11 cellular contexts compared by ENCODE assay signal in the genomic region with DNA sequence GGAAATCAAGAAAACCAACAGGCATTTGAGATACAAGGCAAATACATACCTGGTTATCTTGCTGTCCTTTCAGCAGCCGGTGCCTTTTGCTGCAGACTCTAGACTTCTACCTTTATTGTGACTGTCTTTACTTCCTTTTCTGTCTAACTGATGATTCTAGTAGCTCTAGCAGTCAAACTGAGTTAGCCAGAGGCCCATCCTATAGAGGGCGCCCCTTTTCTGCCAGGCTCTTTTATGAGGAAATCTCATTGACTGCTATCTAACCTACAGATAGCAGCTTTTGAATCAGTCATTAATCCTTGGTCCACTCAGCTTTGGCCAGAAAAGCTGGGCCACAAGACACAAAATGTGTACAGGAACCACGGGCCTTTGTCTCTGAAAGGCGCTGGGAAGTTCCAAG.
A peak's percentile ranks its signal among the peaks of the same experiment; 100 is the strongest.
DNase-seq lines count a peak whose midpoint lies in the region; TF ChIP-seq lines count a peak whose summit lies in the region.
"Had no signal": no experiment of that assay in that cellular context is flagged by ENCODE, and none has a peak within 500 bp of the region (broad histone marks: within the 10 kb centered on the region; RNA-seq: fewer than 3 reads in every experiment).

No MANE protein-coding gene starts in this region.

- no peak overlapping the region for H4K5ac ChIP-seq in H9 (ENCODE audit: insufficient read length, low read depth, low read length)

- no peak overlapping the region for H2AK5ac ChIP-seq in H9 (ENCODE audit: insufficient read length, low read length)

- POLR2A ChIA-PET in BJ (lab: Charles Lee): no interaction called here
- POLR2A ChIA-PET in PC-9 (lab: Charles Lee; ENCODE audit: unreplicated experiment): interaction anchor here (0.6 kb wide), 1 partner anchor 87 kb away, joined by 6 read pairs; no protein-coding TSS in a partner anchor

- H3K79me1 ChIP-seq in H9 (ENCODE audit: insufficient read depth, low read depth, low read length, poor library complexity, severe bottlenecking): no peaks in the 10 kb centered on the region

- H3K9me2 ChIP-seq in PC-9 (ENCODE audit: insufficient read depth): no peaks in the 10 kb centered on the region

- DNase-seq in BJ (ENCODE audit: low read depth) (no peak), H9 (no peak), PC-9 (no peak), fibroblast of pulmonary artery (ENCODE audit: low read depth) (no peak), tibial nerve (ENCODE audit: low spot score in 2 of 2) (no peak), GDM1 (lab: John Stamatoyannopoulos, UW) (no peak), NK-92 (lab: John Stamatoyannopoulos, UW; ENCODE audit: unreplicated experiment) (no peak), midbrain (lab: John Stamatoyannopoulos, UW) (no peak)
- DNase-seq: NCI-H1417 treated with DMSO at 0.1 percent for 48 hours; stimulated activated CD4-positive, alpha-beta T cell treated with anti-CD3 and anti-CD28 coated beads, Interleukin-12 subunit alpha, Interleukin-12 subunit beta, amount 100 ng/mL, for 4 hours had no signal

- no peak overlapping the region for H3K4ac ChIP-seq in H9 (ENCODE audit: low read depth, low read length)

- H3T11ph ChIP-seq in H9 (ENCODE audit: low read length): no peak overlapping the region

- H2BK5ac ChIP-seq in H9 (ENCODE audit: insufficient read length, low read length): no peak overlapping the region

- no peak overlapping the region for H3K4me3 Mint-ChIP-seq in H9
- H3K4me3 Mint-ChIP-seq: central memory CD8-positive, alpha-beta T cell had no signal

- no peaks in the 10 kb centered on the region for H3K4me1 Mint-ChIP-seq in H9
- H3K4me1 Mint-ChIP-seq: central memory CD8-positive, alpha-beta T cell had no signal

- no peak overlapping the region for H2BK15ac ChIP-seq in H9 (ENCODE audit: low read depth, low read length)

- no peak overlapping the region for H3K9ac ChIP-seq in H9 (ENCODE audit: extremely low read depth, insufficient read length, low read length)

- intact Hi-C loops in PC-9 (cut with micrococcal nuclease; ENCODE audit: unreplicated experiment): no loop called here

- H3K14ac ChIP-seq in H9 (ENCODE audit: insufficient read depth, low read length): no peak overlapping the region

- H3K79me2 ChIP-seq in H9 (ENCODE audit: insufficient read depth, low read length) (no peaks in the 10 kb centered on the region), PC-9 (ENCODE audit: low read depth) (no peaks in the 10 kb centered on the region)

- no peak overlapping the region for H3K18ac ChIP-seq in H9 (ENCODE audit: insufficient read length, low read depth, low read length)

- no peak overlapping the region for H2BK12ac ChIP-seq in H9 (ENCODE audit: insufficient read length, low read depth, low read length)

- no peak overlapping the region for H2BK20ac ChIP-seq in H9 (ENCODE audit: low read depth, low read length, poor library complexity, severe bottlenecking)

- peaks cover 47% of the 10 kb centered on the region for H3K9me3 ChIP-seq in H9 (ENCODE audit: control insufficient read depth, low read depth, low read length)
- H3K9me3 ChIP-seq in PC-9 (ENCODE audit: insufficient read depth, low read depth): no peaks in the 10 kb centered on the region
- peaks cover 0 to 5% (median 0%) of the 10 kb centered on the region in 4 donors for H3K9me3 ChIP-seq in tibial nerve

- no peak overlapping the region for H3K56ac ChIP-seq in H9 (ENCODE audit: insufficient read length, low read depth, low read length)

- H3K4me2 ChIP-seq in H9 (ENCODE audit: insufficient read depth, insufficient read length, low read length): no peak overlapping the region
- H3K4me2 ChIP-seq in PC-9: peak overlapping the region; percentile 59; the same call in 1 of the 2 replicates

- H2AFZ ChIP-seq in H9 (ENCODE audit: low read length) (no peak overlapping the region), PC-9 (no peak overlapping the region)

- H4K20me1 ChIP-seq in H9 (ENCODE audit: control insufficient read depth, insufficient read depth, insufficient read length) (no peaks in the 10 kb centered on the region), PC-9 (ENCODE audit: insufficient read depth) (no peaks in the 10 kb centered on the region)

- TF ChIP-seq CTCF in BJ (IDR thresholded peaks at IDR 0.05; ENCODE audit: insufficient read depth, low read depth, low read length) (peak; percentile 18; the same call in 1 of the 2 replicates), H9 (conservative IDR thresholded peaks at IDR 0.05) (0 out of 3 replicates have a peak, but pooled peaks have one; percentile 16), PC-9 (conservative IDR thresholded peaks at IDR 0.05) (peak; percentile 33; the same call in 1 of the 2 replicates), fibroblast of pulmonary artery (IDR thresholded peaks at IDR 0.05; ENCODE audit: low read length, missing control alignments) (peak; percentile 31), tibial nerve (IDR thresholded peaks at IDR 0.05) (peak in 1 of 5 experiments; percentile 4)

- TF ChIP-seq POLR2A in tibial nerve (IDR thresholded peaks at IDR 0.05): no peak

- no CpG with 5 or more reads among the region's 4 CpGs for WGBS in H9 (ENCODE audit: extremely low coverage, insufficient read length, low lambda C conversion rate)
- WGBS in tibial nerve, 2 donors: 53 to 55% methylated on average over 4 of the region's 4 CpGs

- H3K27ac ChIP-seq in H9 (ENCODE audit: insufficient read length, low read depth, low read length) (no peak overlapping the region), PC-9 (peak overlapping the region; percentile 60; the same call in 1 of the 2 replicates), tibial nerve (no peak overlapping the region)

- no peak overlapping the region for H2BK120ac ChIP-seq in H9 (ENCODE audit: low read depth, low read length, poor library complexity, severe bottlenecking)

- H3K4me3 ChIP-seq in BJ (ENCODE audit: low read depth, low read length): no peak overlapping the region
- H3K4me3 ChIP-seq in PC-9: no peak overlapping the region
- H3K4me3 ChIP-seq in fibroblast of pulmonary artery (replicated peaks; ENCODE audit: low read depth, low read length): no peak overlapping the region
- H3K4me3 ChIP-seq in tibial nerve: no peak overlapping the region

- H3K27me3 Mint-ChIP-seq in H9 (ENCODE audit: low read depth): no peaks in the 10 kb centered on the region
- H3K27me3 Mint-ChIP-seq: central memory CD8-positive, alpha-beta T cell had no signal

- H3K36me3 Mint-ChIP-seq in H9 (ENCODE audit: insufficient read depth in 1 of 3, low read depth in 3 of 3): peaks cover 0 to 2% (median 0%) of the 10 kb centered on the region in 3 experiments; a peak in 3 of 7 replicates

- H3K36me3 ChIP-seq in BJ (ENCODE audit: control insufficient read depth, insufficient read depth, low read length) (no peaks in the 10 kb centered on the region), PC-9 (ENCODE audit: low read depth) (no peaks in the 10 kb centered on the region), tibial nerve (no peaks in the 10 kb centered on the region)

- no TSS peak for BruUV-seq in PC-9 (replicated peaks; lab: Mats Ljungman, UMichigan)

- H3K4me1 ChIP-seq in H9 (ENCODE audit: insufficient read depth, low read length) (no peaks in the 10 kb centered on the region), PC-9 (replicated peaks; ENCODE audit: insufficient read depth) (peaks cover 27% of the 10 kb centered on the region), tibial nerve (no peaks in the 10 kb centered on the region)

- TF ChIP-seq EP300 in tibial nerve (IDR thresholded peaks at IDR 0.05): no peak

- H3F3A ChIP-seq in PC-9 (ENCODE audit: insufficient read depth, low read depth): peaks cover 13% of the 10 kb centered on the region; the same call in 1 of the 2 replicates

- no peak overlapping the region for H4K8ac ChIP-seq in H9 (replicated peaks; ENCODE audit: insufficient read length, low read depth, low read length)

- no peaks in the 10 kb centered on the region for H3K23me2 ChIP-seq in H9 (ENCODE audit: insufficient read length, low read depth, low read length, poor library complexity, severe bottlenecking)

- H3K9me3 Mint-ChIP-seq in H9: peaks cover 60 to 74% of the 10 kb centered on the region in 2 experiments
- H3K9me3 Mint-ChIP-seq: central memory CD8-positive, alpha-beta T cell had no signal

- H3K23ac ChIP-seq in H9 (ENCODE audit: insufficient read length, low read depth, low read length): no peak overlapping the region

- H4K91ac ChIP-seq in H9 (ENCODE audit: insufficient read length, low read depth, low read length): no peak overlapping the region

- H3K27ac Mint-ChIP-seq in H9: no peak overlapping the region

- CTCF ChIA-PET in BJ (lab: Yijun Ruan, JAX): interaction anchor here (1.4 to 1.8 kb wide), 5 partner anchors 10 to 126 kb away, joined by 3 to 9 read pairs (median 5); no protein-coding TSS in a partner anchor
- CTCF ChIA-PET in PC-9 (lab: Charles Lee): interaction anchor here (0.6 to 1.2 kb wide), 3 partner anchors 20 to 81 kb away, joined by 3 to 7 read pairs (median 3); no protein-coding TSS in a partner anchor

- no peaks in the 10 kb centered on the region; the same call in 1 of the 2 replicates for H3K27me3 ChIP-seq in BJ (ENCODE audit: control insufficient read depth, insufficient read depth, low read length)
- H3K27me3 ChIP-seq in H9 (ENCODE audit: insufficient read depth, low read length): no peaks in the 10 kb centered on the region
- H3K27me3 ChIP-seq in PC-9 (ENCODE audit: insufficient read depth, low read depth): no peaks in the 10 kb centered on the region
- no peaks in the 10 kb centered on the region for H3K27me3 ChIP-seq in tibial nerve
